1 cellular context compared by ENCODE assay signal in the genomic region with DNA sequence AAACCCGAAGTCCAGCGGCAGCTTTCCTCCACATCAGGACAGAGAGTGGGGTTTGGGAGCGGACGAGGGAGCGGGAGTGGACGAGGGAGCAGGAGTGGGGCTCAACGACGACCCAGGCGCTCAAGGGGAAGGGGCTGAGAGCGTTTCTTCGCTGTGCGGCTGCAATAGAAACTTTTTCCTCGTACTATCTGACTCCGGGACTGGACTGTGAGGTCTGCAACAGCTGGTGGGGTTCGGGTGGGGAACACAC.
TF ChIP-seq lines count a peak whose summit lies in the region.

No MANE protein-coding gene starts in this region.

TF ChIP-seq in SK-N-SH treated with all-trans-retinoic acid at 6 μM for 48 hours, 23 proteins besides CTCF, POLR2A, EP300 and RAD21 (continued from another document):
- TF ChIP-seq, protein P1, sequence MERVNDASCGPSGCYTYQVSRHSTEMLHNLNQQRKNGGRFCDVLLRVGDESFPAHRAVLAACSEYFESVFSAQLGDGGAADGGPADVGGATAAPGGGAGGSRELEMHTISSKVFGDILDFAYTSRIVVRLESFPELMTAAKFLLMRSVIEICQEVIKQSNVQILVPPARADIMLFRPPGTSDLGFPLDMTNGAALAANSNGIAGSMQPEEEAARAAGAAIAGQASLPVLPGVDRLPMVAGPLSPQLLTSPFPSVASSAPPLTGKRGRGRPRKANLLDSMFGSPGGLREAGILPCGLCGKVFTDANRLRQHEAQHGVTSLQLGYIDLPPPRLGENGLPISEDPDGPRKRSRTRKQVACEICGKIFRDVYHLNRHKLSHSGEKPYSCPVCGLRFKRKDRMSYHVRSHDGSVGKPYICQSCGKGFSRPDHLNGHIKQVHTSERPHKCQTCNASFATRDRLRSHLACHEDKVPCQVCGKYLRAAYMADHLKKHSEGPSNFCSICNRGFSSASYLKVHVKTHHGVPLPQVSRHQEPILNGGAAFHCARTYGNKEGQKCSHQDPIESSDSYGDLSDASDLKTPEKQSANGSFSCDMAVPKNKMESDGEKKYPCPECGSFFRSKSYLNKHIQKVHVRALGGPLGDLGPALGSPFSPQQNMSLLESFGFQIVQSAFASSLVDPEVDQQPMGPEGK (CRISPR knock-in tag; IDR thresholded peaks at IDR 0.05; ENCODE audit: borderline replicate concordance) = no peak
